Comparison of ENCODE assay signal across 17 cellular contexts in the genomic region with DNA sequence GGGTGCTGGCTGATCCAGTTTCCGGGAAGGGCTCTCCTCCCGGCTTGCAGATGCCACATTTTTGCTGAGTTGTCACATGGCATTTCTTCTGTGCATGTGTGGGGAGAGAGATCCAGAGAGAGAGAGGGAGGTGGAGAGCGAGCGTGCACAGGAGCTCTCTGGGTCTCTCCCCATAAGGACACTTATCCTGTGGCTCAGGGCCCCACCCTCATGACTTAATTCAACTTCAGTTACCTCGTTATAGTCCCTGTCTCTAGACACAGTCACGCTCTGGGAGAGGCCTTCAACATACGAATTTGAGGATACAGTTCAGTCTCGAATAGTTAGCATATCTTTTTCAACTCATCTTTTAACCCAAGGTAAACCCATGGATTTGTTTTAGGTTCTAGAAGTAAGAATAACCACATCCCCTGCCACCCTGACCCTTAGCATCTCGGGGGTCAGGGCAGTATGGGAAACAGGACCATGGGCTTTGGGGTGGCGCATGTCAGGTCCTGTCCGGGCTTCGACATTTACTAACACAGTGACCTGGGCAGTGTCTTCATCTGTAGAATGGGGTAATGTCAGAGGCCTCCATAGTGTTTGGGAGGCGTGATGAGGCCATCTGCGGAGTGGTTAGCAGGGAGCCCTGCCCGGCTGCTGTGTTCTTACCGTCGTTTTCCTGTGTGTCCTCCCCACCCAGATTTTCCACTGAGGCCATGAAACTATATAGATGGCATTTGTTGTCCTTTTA. TPM values are rescaled to one million over a fixed set of nuclear protein-coding genes. Genes with fewer than 3 reads are reported as not detected.
A peak's percentile ranks its signal among the peaks of the same experiment; 100 is the strongest.
DNase-seq lines count a peak whose midpoint lies in the region; ATAC-seq, FAIRE-seq and TF ChIP-seq lines count a peak whose summit lies in the region.
"Had no signal": no experiment of that assay in that cellular context is flagged by ENCODE, and none has a peak within 500 bp of the region (broad histone marks: within the 10 kb centered on the region; RNA-seq: fewer than 3 reads in every experiment).

No MANE protein-coding gene starts in this region.

- WGBS in K562 (ENCODE audit: insufficient coverage, low coverage, missing lambda C conversion rate): 82% methylated on average over 14 of the region's 17 CpGs

- H3K9ac ChIP-seq in K562 (ENCODE audit: insufficient read depth in 1 of 2, low read depth in 2 of 2, low read length in 2 of 2): no peak overlapping the region

- H3K4me1 ChIP-seq in RWPE2 (ENCODE audit: insufficient read depth, poor library complexity, severe bottlenecking) (peaks cover 4% of the 10 kb centered on the region), K562 (replicated peaks in 1 of 2; ENCODE audit: control insufficient read depth in 2 of 2, insufficient read depth in 2 of 2, low read length in 2 of 2) (no peaks in the 10 kb centered on the region; a peak in 1 of 5 replicates)

- H2AFZ ChIP-seq in K562 (ENCODE audit: low read depth, low read length): no peak overlapping the region
- H2AFZ ChIP-seq: GM23338 had no signal

- no peaks in the 10 kb centered on the region for H3K27me3 Mint-ChIP-seq in naive B cell
- no peaks in the 10 kb centered on the region for H3K27me3 Mint-ChIP-seq in type B pancreatic cell
- peaks cover 0 to 2% (median 0%) of the 10 kb centered on the region in 3 donors for H3K27me3 Mint-ChIP-seq in CD14-positive monocyte (ENCODE audit: low read depth in 3 of 3)
- H3K27me3 Mint-ChIP-seq: B cell; CD4-positive, alpha-beta memory T cell had no signal

- peaks cover 4% of the 10 kb centered on the region; the same call in 1 of the 2 replicates for H4K20me1 ChIP-seq in K562 (replicated peaks; ENCODE audit: control insufficient read depth, insufficient read depth, low read length)

- H3K27me3 ChIP-seq in RWPE2 (ENCODE audit: insufficient read depth, poor library complexity, severe bottlenecking) (no peaks in the 10 kb centered on the region), K562 (ENCODE audit: control insufficient read depth in 2 of 2, insufficient read depth in 2 of 2, low read length in 2 of 2) (no peaks in the 10 kb centered on the region)

- no peaks in the 10 kb centered on the region for H3K9me1 ChIP-seq in K562 (ENCODE audit: control insufficient read depth, insufficient read depth, low read length)

- FAIRE-seq in K562 (lab: Jason Lieb, UNC): no peak
- FAIRE-seq: A204.1, GM12892 had no signal

- H3K4me3 Mint-ChIP-seq in naive B cell (no peak overlapping the region), type B pancreatic cell (no peak overlapping the region), CD14-positive monocyte (no peak overlapping the region)
- H3K4me3 Mint-ChIP-seq: B cell, GM23338 had no signal

- TF ChIP-seq RAD21 in K562 (CRISPR knock-in tag; conservative IDR thresholded peaks at IDR 0.05 in 1 of 2, IDR thresholded peaks at IDR 0.05 in 1 of 2): no peak

- H3K9me3 Mint-ChIP-seq in naive B cell (no peaks in the 10 kb centered on the region), type B pancreatic cell (no peaks in the 10 kb centered on the region), CD14-positive monocyte (peaks cover 0 to 3% (median 0%) of the 10 kb centered on the region in 7 donors)
- H3K9me3 Mint-ChIP-seq: CD4-positive, alpha-beta memory T cell; GM23338 had no signal

- no peak for TF ChIP-seq EP300 in K562 (IDR thresholded peaks at IDR 0.05; ENCODE audit: low read length)

- TF ChIP-seq CTCF in RWPE2 (IDR thresholded peaks at IDR 0.05; ENCODE audit: poor library complexity, severe bottlenecking) (no peak), K562 (IDR thresholded peaks at IDR 0.05 in 2 of 3, conservative IDR thresholded peaks at IDR 0.05 in 1 of 3; ENCODE audit: insufficient read depth in 2 of 3, low read depth in 1 of 3, low read length in 3 of 3) (no peak), type B pancreatic cell (conservative IDR thresholded peaks at IDR 0.05) (no peak), CD14-positive monocyte (IDR thresholded peaks at IDR 0.05) (no peak)

- in situ Hi-C loops in K562 (cut with MboI): no loop called here

- H3K36me3 ChIP-seq in RWPE2 (ENCODE audit: low read depth) (peaks cover 3% of the 10 kb centered on the region), K562 (ENCODE audit: control insufficient read depth, insufficient read depth, low read length) (no peaks in the 10 kb centered on the region)

- H3K9me3 ChIP-seq in RWPE2 (ENCODE audit: severe bottlenecking) (no peaks in the 10 kb centered on the region), K562 (replicated peaks; ENCODE audit: control insufficient read depth, insufficient read depth, low read depth, low read length) (no peaks in the 10 kb centered on the region)
- H3K9me3 ChIP-seq: Caco-2 had no signal

- no TSS peak for BruUV-seq in K562 (replicated peaks; lab: Mats Ljungman, UMichigan)

- no peaks in the 10 kb centered on the region; the same call in 2 of the 3 replicates for H3K79me2 ChIP-seq in K562 (ENCODE audit: control insufficient read depth, insufficient read depth, low read length)

- peak; percentile 20 for DNase-seq in RWPE2 (ENCODE audit: low spot score)
- no peak for DNase-seq in K562 (ENCODE audit: extremely low read depth in 1 of 4, low spot score in 3 of 4)
- no peak for DNase-seq in naive B cell
- DNase-seq in type B pancreatic cell (ENCODE audit: extremely low spot score, unreplicated experiment): peak; percentile 45
- no peak for DNase-seq in iPS-NIHi11 (ENCODE audit: low spot score)
- no peak for DNase-seq in cortex of kidney (lab: John Stamatoyannopoulos, UW)
- DNase-seq in CD14-positive monocyte (ENCODE audit: low spot score): no peak
- DNase-seq: C1 segment of cervical spinal cord; Caco-2; CD4-positive, alpha-beta memory T cell; DND-41; GDM1; H7 had no signal

- POLR2A ChIA-PET in K562 (lab: Yijun Ruan, JAX): no interaction called here

- peaks cover 14 to 15% of the 10 kb centered on the region in 2 donors for H3K36me3 Mint-ChIP-seq in naive B cell
- peaks cover 12% of the 10 kb centered on the region for H3K36me3 Mint-ChIP-seq in type B pancreatic cell
- peaks cover 59 to 82% of the 10 kb centered on the region in 2 donors for H3K36me3 Mint-ChIP-seq in CD14-positive monocyte

- no peak for ATAC-seq in RWPE2 (ENCODE audit: low read depth)
- no peak for ATAC-seq in K562
- no peak for ATAC-seq in naive B cell (ENCODE audit: low read depth in 2 of 2)
- ATAC-seq: GM23338 had no signal

- no peak for TF ChIP-seq POLR2A in K562 (conservative IDR thresholded peaks at IDR 0.05)

- intact Hi-C loops in K562 (cut with micrococcal nuclease): no loop called here
- intact Hi-C loops in CD14-positive monocyte (cut with micrococcal nuclease): no loop called here

- H3K4me1 Mint-ChIP-seq in naive B cell (peaks cover 35 to 61% (median 58%) of the 10 kb centered on the region in 3 donors), type B pancreatic cell (ENCODE audit: unreplicated experiment) (peaks cover 14% of the 10 kb centered on the region), CD14-positive monocyte (no peaks in the 10 kb centered on the region)

- no peak overlapping the region for H3K4me2 ChIP-seq in K562 (ENCODE audit: insufficient read depth, low read length)
- H3K4me2 ChIP-seq: GM23338 had no signal

- H3K27ac Mint-ChIP-seq in naive B cell: peak overlapping the region in 4 of 6 donors; percentile 5 to 72 (median 52)
- no peak overlapping the region for H3K27ac Mint-ChIP-seq in type B pancreatic cell
- peak overlapping the region in 1 of 7 donors; percentile 30 for H3K27ac Mint-ChIP-seq in CD14-positive monocyte
- H3K27ac Mint-ChIP-seq: B cell, GM23338 had no signal

- H3K27ac ChIP-seq in RWPE2 (ENCODE audit: poor library complexity, severe bottlenecking) (no peak overlapping the region), K562 (ENCODE audit: extremely low read depth, low read depth, low read length) (no peak overlapping the region)

- CTCF ChIA-PET in K562 (lab: Yijun Ruan, JAX; ENCODE audit: low intra/inter-chr PET ratio): no interaction called here

- H3K4me3 ChIP-seq in RWPE2 (ENCODE audit: severe bottlenecking): no peak overlapping the region
- no peak overlapping the region for H3K4me3 ChIP-seq in K562
- H3K4me3 ChIP-seq: GM23338 had no signal

TF ChIP-seq in K562, 482 proteins besides CTCF, POLR2A, EP300 and RAD21:
- TF ChIP-seq ZNF316 (IDR thresholded peaks at IDR 0.05) (peak; percentile 17; the same call in 1 of the 2 replicates), NFXL1 (CRISPR knock-in tag; IDR thresholded peaks at IDR 0.05) (no peak), ZNF384 (IDR thresholded peaks at IDR 0.05; ENCODE audit: low read depth, low read length) (no peak)

RNA-seq across cellular contexts. Expression of gene TBC1D22A, which starts 46.9 kb away (rescaled TPM):
- 31.5 and 43.3 TPM in 2 replicates for total RNA-seq in K562 (2011; cell fraction: chromatin; rRNA removed; ENCODE audit: low replicate concordance)
- 21.1 and 22.2 TPM in 2 replicates for total RNA-seq in K562 (2011; cell fraction: nucleolus; rRNA removed)
- 21.2 and 22.4 TPM in 2 replicates for total RNA-seq in K562 (2011; cell fraction: nucleoplasm; rRNA removed)
- 5.2 and 8.2 TPM in 2 replicates for total RNA-seq in K562 (2014; rRNA removed)
- total RNA-seq in K562 (2014; rRNA removed; fragmentation: Illumina TruSeq; extraction: Trizol): 1.9 and 2.4 TPM in 2 replicates
- 3.1 and 3.3 TPM in 2 replicates for total RNA-seq in K562 (2015; rRNA removed; fragmentation: Illumina TruSeq; extraction: Trizol)
- 11.5 and 12.6 TPM in 2 replicates for total RNA-seq in K562 (2021)
- polyA plus RNA-seq in K562 (2011; rRNA removed): 7.5 and 10.0 TPM in 2 replicates
- polyA plus RNA-seq in K562 (2011; cell fraction: cytosol; rRNA removed): 7.8 and 8.5 TPM in 2 replicates
- 9.0 and 10.7 TPM in 2 replicates for polyA plus RNA-seq in K562 (2011; cell fraction: nucleus; rRNA removed)
- 8.6 and 10.2 TPM in 2 replicates for polyA plus RNA-seq in K562 (2012)
- polyA plus RNA-seq in K562 (2014; fragmentation: Illumina TruSeq; extraction: Trizol): 5.6 and 5.8 TPM in 2 replicates
- under 1 TPM; 0.20 to 0.34 TPM for polyA plus RNA-seq in K562 (2014; fragmentation: Nextera tagmentation; extraction: Ambion mirVana)
- 7.1 and 7.9 TPM in 2 replicates for polyA plus RNA-seq in K562 (2014; rRNA removed)
- 8.5 and 9.0 TPM in 2 replicates for polyA minus RNA-seq in K562 (2011; rRNA and poly(A)+ RNA removed)
- polyA minus RNA-seq in K562 (2011; cell fraction: cytosol; rRNA and poly(A)+ RNA removed): 5.6 and 15.4 TPM in 2 replicates
- polyA minus RNA-seq in K562 (2011; cell fraction: nucleus; rRNA and poly(A)+ RNA removed): 7.1 and 12.8 TPM in 2 replicates
- polyA plus RNA-seq in naive B cell (ENCODE audit: low read depth in 6 of 6): 10 to 100 TPM; 47.2 to 74.5 (median 62.6) TPM
- 16.2 and 24.6 TPM in 2 replicates for total RNA-seq in type B pancreatic cell (ENCODE audit: low replicate concordance)
- polyA plus RNA-seq in CD14-positive monocyte: 10 to 100 TPM; 25.9 to 29.5 TPM

Comparison
In these comparisons a context has a peak if more than half of its experiments do, and no peak if none do; other contexts are left out.
1. DNase-seq: peak in RWPE2 (single experiment) and type B pancreatic cell (single experiment); none in K562 (0 of 4), naive B cell (single experiment), iPS-NIHi11 (single experiment), cortex of kidney (single experiment) and CD14-positive monocyte (single experiment).